Comparison of ENCODE assay signal across 22 cellular contexts in genomic region chr4:127145001-127145400, GRCh38.
DNase-seq lines count a peak whose midpoint lies in the region; ATAC-seq, FAIRE-seq and TF ChIP-seq lines count a peak whose summit lies in the region.
"Had no signal": no experiment of that assay in that cellular context is flagged by ENCODE, and none has a peak within 500 bp of the region (broad histone marks: within the 10 kb centered on the region; RNA-seq: fewer than 3 reads in every experiment).

No MANE protein-coding gene starts in this region.

- TF ChIP-seq CTCF in BE2C (IDR thresholded peaks at IDR 0.05; ENCODE audit: low read depth, low read length), result no peak
- TF ChIP-seq CTCF in prostate gland (IDR thresholded peaks at IDR 0.05), result no peak
- TF ChIP-seq CTCF in D721Med (IDR thresholded peaks at IDR 0.05; ENCODE audit: insufficient read depth, missing control alignments), result no peak

- WGBS in prostate gland, result 69% methylated on average over 4 of the region's 4 CpGs

- intact Hi-C loops in prostate gland (cut with DNase I), result no loop called here

- H3K36me3 ChIP-seq in BE2C (no peaks in the 10 kb centered on the region), SJCRH30 (no peaks in the 10 kb centered on the region), prostate gland (no peaks in the 10 kb centered on the region)
- H3K36me3 ChIP-seq: BLaER1, MG63, SJSA1, vagina had no signal

- FAIRE-seq in D721Med (lab: Jason Lieb, UNC), result no peak

- H3K27me3 ChIP-seq in BE2C (no peaks in the 10 kb centered on the region), SJCRH30 (no peaks in the 10 kb centered on the region), prostate gland (replicated peaks; ENCODE audit: insufficient read depth) (no peaks in the 10 kb centered on the region)
- H3K27me3 ChIP-seq: BLaER1, MG63, SJSA1, vagina had no signal

- H3K4me3 ChIP-seq in BE2C (ENCODE audit: low read depth, low read length) (no peak overlapping the region), SJCRH30 (no peak overlapping the region), prostate gland (no peak overlapping the region)
- H3K4me3 ChIP-seq: BLaER1, MG63, SJSA1, vagina had no signal

- DNase-seq in BE2C, result peak; percentile 8
- DNase-seq in NCI-H1105 treated with DMSO at 0.1 percent for 48 hours (lab: John Stamatoyannopoulos, UW), result peak; percentile 96
- peak; percentile 69 for DNase-seq in NCI-H345 treated with DMSO at 0.1 percent for 48 hours (lab: John Stamatoyannopoulos, UW; ENCODE audit: unreplicated experiment)
- DNase-seq in SJCRH30, result peak; percentile 56 to 58
- no peak for DNase-seq in prostate gland (ENCODE audit: low spot score)
- no peak for DNase-seq in D721Med (ENCODE audit: insufficient read length, low spot score)
- no peak for DNase-seq in HUDEP-2 (lab: John Stamatoyannopoulos, UW; ENCODE audit: unreplicated experiment in 76 of 76)
- DNase-seq: activated B cell treated with CpG ODN at 0.5 μM for 24 hours; activated CD4-positive, alpha-beta memory T cell treated with anti-CD3 and anti-CD28 coated beads, Interleukin-2, amount 10 ng/mL, durations not matched to agents 7 days and 5 days; activated naive CD4-positive, alpha-beta T cell treated with anti-CD3 and anti-CD28 coated beads for 36 hours; activated T-cell treated with anti-CD3 and anti-CD28 coated beads, Interleukin-2, amount 50 U/mL, for 4 hours; aorta; MG63; NCI-H226; OCI-M1; stimulated activated CD4-positive, alpha-beta T cell treated with anti-CD3 and anti-CD28 coated beads, Interleukin-12 subunit alpha, Interleukin-12 subunit beta, amount 100 ng/mL, for 4 hours had no signal

- ATAC-seq in HG03520 (IDR thresholded peaks at IDR 0.05; ENCODE audit: unreplicated experiment), result no peak
- ATAC-seq: activated T-cell treated with anti-CD3 and anti-CD28 coated beads, Interleukin-2, amount 50 U/mL, for 4 hours; HCT116 had no signal

- TF ChIP-seq POLR2A in prostate gland (IDR thresholded peaks at IDR 0.05), result no peak

- H3K9me3 ChIP-seq in BE2C (no peaks in the 10 kb centered on the region), SJCRH30 (replicated peaks) (no peaks in the 10 kb centered on the region), prostate gland (no peaks in the 10 kb centered on the region)
- H3K9me3 ChIP-seq: BLaER1, MG63, SJSA1, vagina had no signal

- H3K27ac ChIP-seq in SJCRH30 (no peak overlapping the region), prostate gland (no peak overlapping the region)
- H3K27ac ChIP-seq: BLaER1, HL-60, SJSA1, vagina had no signal

- H3K4me1 ChIP-seq in BE2C, result no peaks in the 10 kb centered on the region
- H3K4me1 ChIP-seq in SJCRH30, result peaks cover 20% of the 10 kb centered on the region
- H3K4me1 ChIP-seq in prostate gland (replicated peaks), result no peaks in the 10 kb centered on the region
- H3K4me1 ChIP-seq: BLaER1, vagina had no signal

Comparison
In these comparisons a context has a peak if more than half of its experiments do, and no peak if none do; other contexts are left out.
1. DNase-seq: peak in BE2C (single experiment), NCI-H1105 treated with DMSO at 0.1 percent for 48 hours (single experiment), NCI-H345 treated with DMSO at 0.1 percent for 48 hours (single experiment) and SJCRH30 (2 of 2); none in prostate gland (single experiment), D721Med (single experiment) and HUDEP-2 (0 of 76).